ENCODE assay signal across 21 cellular contexts in the genomic region with DNA sequence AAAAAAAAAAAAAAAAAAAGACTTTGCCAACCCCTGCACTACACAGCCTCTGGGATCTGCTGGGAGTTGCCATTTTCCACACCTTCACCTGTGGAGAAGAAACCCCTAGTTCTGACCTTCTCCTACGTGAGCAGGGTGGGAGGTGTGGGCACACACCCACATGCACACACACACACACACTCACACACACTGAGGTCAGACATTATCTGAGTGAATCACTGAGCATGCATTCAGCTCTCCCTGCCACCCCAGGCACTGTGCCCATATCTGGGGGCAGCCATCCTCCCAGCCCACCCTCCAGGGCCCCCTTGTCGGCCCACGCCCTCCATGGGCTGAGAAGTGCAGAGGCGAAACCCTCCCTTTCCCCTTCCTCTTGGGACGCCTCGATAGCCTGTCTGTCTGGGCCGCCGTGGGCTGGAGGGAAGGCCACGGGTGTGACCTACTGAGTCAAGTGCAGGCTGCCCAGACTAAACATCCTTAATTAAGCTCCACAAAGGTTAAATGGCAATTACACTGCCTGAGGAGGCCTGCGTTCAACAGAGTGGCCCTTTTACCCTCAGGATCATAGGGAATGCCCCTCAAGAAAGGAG.
A peak's percentile ranks its signal among the peaks of the same experiment; 100 is the strongest.
DNase-seq lines count a peak whose midpoint lies in the region; ATAC-seq, FAIRE-seq and TF ChIP-seq lines count a peak whose summit lies in the region.
"Had no signal": no experiment of that assay in that cellular context is flagged by ENCODE, and none has a peak within 500 bp of the region (broad histone marks: within the 10 kb centered on the region; RNA-seq: fewer than 3 reads in every experiment).

No MANE protein-coding gene starts in this region.

- peaks cover 0 to 11% (median 2%) of the 10 kb centered on the region in 3 donors for H3K27me3 ChIP-seq in psoas muscle (ENCODE audit: insufficient read depth in 3 of 3, low read length in 2 of 3)

- intact Hi-C loops in psoas muscle (cut with DNase I): no loop called here

- no peaks in the 10 kb centered on the region for H3K4me1 ChIP-seq in psoas muscle
- H3K4me1 ChIP-seq: BE2C had no signal

- H3K27ac Mint-ChIP-seq in HFFc6: no peak overlapping the region
- H3K27ac Mint-ChIP-seq in activated naive CD8-positive, alpha-beta T cell treated with anti-CD3 and anti-CD28 coated beads, Interleukin-2, amount 50 U/mL, for 24 hours: no peak overlapping the region
- H3K27ac Mint-ChIP-seq: CD4-positive, CD25-positive, alpha-beta regulatory T cell had no signal

- ATAC-seq in activated naive CD8-positive, alpha-beta T cell treated with anti-CD3 and anti-CD28 coated beads, Interleukin-2, amount 50 U/mL, for 24 hours: no peak
- no peak for ATAC-seq in psoas muscle
- ATAC-seq: GM12878 had no signal

- H3K4me3 ChIP-seq in psoas muscle: no peak overlapping the region
- H3K4me3 ChIP-seq: GM12878, PC-9 had no signal

- no peaks in the 10 kb centered on the region for H3K9me3 ChIP-seq in psoas muscle
- H3K9me3 ChIP-seq: BE2C had no signal

- no peaks in the 10 kb centered on the region for H3K36me3 ChIP-seq in psoas muscle (ENCODE audit: insufficient read depth in 1 of 2, low read depth in 1 of 2)
- H3K36me3 ChIP-seq: BE2C had no signal

- no peak overlapping the region for H3K27ac ChIP-seq in psoas muscle
- H3K27ac ChIP-seq: KMS-11, PC-9 had no signal

- no peak for TF ChIP-seq CTCF in HFFc6 (IDR thresholded peaks at IDR 0.05)
- TF ChIP-seq CTCF in psoas muscle (IDR thresholded peaks at IDR 0.05): no peak

- 53 to 67% (median 62%) methylated on average over 10 of the region's 10 CpGs for WGBS in psoas muscle, 3 donors

- peaks cover 21% of the 10 kb centered on the region for H3K4me1 Mint-ChIP-seq in HFFc6 (ENCODE audit: low read depth)
- H3K4me1 Mint-ChIP-seq in activated naive CD8-positive, alpha-beta T cell treated with anti-CD3 and anti-CD28 coated beads, Interleukin-2, amount 50 U/mL, for 24 hours: no peaks in the 10 kb centered on the region
- H3K4me1 Mint-ChIP-seq: CD4-positive, CD25-positive, alpha-beta regulatory T cell had no signal

- no peak for FAIRE-seq in urothelium cell line (lab: Jason Lieb, UNC)
- FAIRE-seq: GM12878, GM18507 had no signal

- no peaks in the 10 kb centered on the region for H3K36me3 Mint-ChIP-seq in HFFc6 (ENCODE audit: low read depth)
- H3K36me3 Mint-ChIP-seq in activated naive CD8-positive, alpha-beta T cell treated with anti-CD3 and anti-CD28 coated beads, Interleukin-2, amount 50 U/mL, for 24 hours (ENCODE audit: low read depth): no peaks in the 10 kb centered on the region
- H3K36me3 Mint-ChIP-seq: CD4-positive, CD25-positive, alpha-beta regulatory T cell had no signal

- peaks cover 19% of the 10 kb centered on the region for H3K27me3 Mint-ChIP-seq in HFFc6 (ENCODE audit: insufficient read depth)
- peaks cover 6% of the 10 kb centered on the region for H3K27me3 Mint-ChIP-seq in activated naive CD8-positive, alpha-beta T cell treated with anti-CD3 and anti-CD28 coated beads, Interleukin-2, amount 50 U/mL, for 24 hours
- H3K27me3 Mint-ChIP-seq: CD4-positive, CD25-positive, alpha-beta regulatory T cell had no signal

- H3K9me3 Mint-ChIP-seq in HFFc6: no peaks in the 10 kb centered on the region
- H3K9me3 Mint-ChIP-seq in activated naive CD8-positive, alpha-beta T cell treated with anti-CD3 and anti-CD28 coated beads, Interleukin-2, amount 50 U/mL, for 24 hours: no peaks in the 10 kb centered on the region

- DNase-seq in HFFc6 (peak; percentile 21), astrocyte of the hippocampus (ENCODE audit: low read depth, low spot score) (peak; percentile 59), hepatic stellate cell (ENCODE audit: low spot score) (peak; percentile 35), urothelium cell line (ENCODE audit: low spot score) (peak; percentile 36), ACHN (no peak), psoas muscle (no peak), anterior cingulate cortex (lab: John Stamatoyannopoulos, UW) (no peak)
- no peak for DNase-seq in activated naive CD8-positive, alpha-beta T cell treated with anti-CD3 and anti-CD28 coated beads, Interleukin-2, amount 50 U/mL, for 24 hours
- DNase-seq: BE2C; CD4-positive, CD25-positive, alpha-beta regulatory T cell; COR-L47; DMS153; EL; NCI-H1417 treated with DMSO at 0.1 percent for 48 hours; NCI-H187 treated with DMSO at 0.1 percent for 48 hours; NCI-H2227 treated with DMSO at 0.1 percent for 48 hours; NCI-H526; PC-9 had no signal

- H3K4me3 Mint-ChIP-seq in HFFc6: no peak overlapping the region
- no peak overlapping the region for H3K4me3 Mint-ChIP-seq in activated naive CD8-positive, alpha-beta T cell treated with anti-CD3 and anti-CD28 coated beads, Interleukin-2, amount 50 U/mL, for 24 hours
- H3K4me3 Mint-ChIP-seq: CD4-positive, CD25-positive, alpha-beta regulatory T cell had no signal

- in situ Hi-C loops in ACHN (cut with HindIII; ENCODE audit: low pct_ligation_motif_present, low pct_unique_long_range_greater_than_20kb, low sequenced_read_pairs): no loop called here

Comparison
In these comparisons a context has a peak if more than half of its experiments do, and no peak if none do; other contexts are left out.
1. DNase-seq: peak in HFFc6 (single experiment), astrocyte of the hippocampus (single experiment), hepatic stellate cell (single experiment) and urothelium cell line (single experiment); none in ACHN (single experiment), activated naive CD8-positive, alpha-beta T cell treated with anti-CD3 and anti-CD28 coated beads, Interleukin-2, amount 50 U/mL, for 24 hours (single experiment), psoas muscle (0 of 2) and anterior cingulate cortex (0 of 58).